ENCODE assay signal across 6 cellular contexts in genomic region chr2:65317351-65317750, GRCh38.
A peak's percentile ranks its signal among the peaks of the same experiment; 100 is the strongest.
DNase-seq lines count a peak whose midpoint lies in the region; ATAC-seq, FAIRE-seq and TF ChIP-seq lines count a peak whose summit lies in the region.
"Not testable (repeated sequence)": the region's sequence is repeated elsewhere in the genome, so short reads cannot be mapped to it uniquely, and the experiment has no call there.

No MANE protein-coding gene starts in this region.

- not testable (repeated sequence) for TF ChIP-seq POLR2A in HepG2 (IDR thresholded peaks at IDR 0.05; ENCODE audit: insufficient read depth in 1 of 2, low read depth in 2 of 2, low read length in 2 of 2); prostate gland (IDR thresholded peaks at IDR 0.05)

- H3K36me3 ChIP-seq in RWPE2 (ENCODE audit: low read depth) (peaks cover 44% of the 10 kb centered on the region), astrocyte (ENCODE audit: insufficient read depth, low read length) (peaks cover 21% of the 10 kb centered on the region), HepG2 (replicated peaks in 1 of 2; ENCODE audit: control insufficient read depth in 1 of 2, insufficient read depth in 2 of 2, low read length in 2 of 2) (peaks cover 38 to 85% of the 10 kb centered on the region in 2 experiments)
- H3K36me3 ChIP-seq in prostate gland, result not testable (repeated sequence)

- TF ChIP-seq CTCF in C4-2B (conservative IDR thresholded peaks at IDR 0.05); RWPE2 (IDR thresholded peaks at IDR 0.05; ENCODE audit: poor library complexity, severe bottlenecking); astrocyte (IDR thresholded peaks at IDR 0.05; ENCODE audit: insufficient read depth, low read depth, low read length); HepG2 (CRISPR knock-in tag; IDR thresholded peaks at IDR 0.05); prostate gland (IDR thresholded peaks at IDR 0.05): not testable (repeated sequence)

- peaks cover 43% of the 10 kb centered on the region for H3K36me3 Mint-ChIP-seq in astrocyte (ENCODE audit: low read depth, unreplicated experiment)

- ATAC-seq in RWPE2 (ENCODE audit: low read depth); HepG2: not testable (repeated sequence)

- not testable (repeated sequence) for TF ChIP-seq RAD21 in HepG2 (CRISPR knock-in tag; IDR thresholded peaks at IDR 0.05)

- peaks cover 28% of the 10 kb centered on the region for H3K79me2 ChIP-seq in astrocyte (ENCODE audit: insufficient read depth, low read length)
- not testable (repeated sequence) for H3K79me2 ChIP-seq in HepG2 (ENCODE audit: insufficient read depth, low read length)

- H3K9me3 ChIP-seq in RWPE2 (ENCODE audit: severe bottlenecking); astrocyte (ENCODE audit: insufficient read depth, low read depth, low read length); HepG2 (ENCODE audit: low read length); prostate gland: not testable (repeated sequence)

- not testable (repeated sequence) for H3K4me3 Mint-ChIP-seq in astrocyte (ENCODE audit: unreplicated experiment)

- CTCF ChIA-PET in HepG2 (lab: Yijun Ruan, JAX; ENCODE audit: low intra/inter-chr PET ratio, low total read pairs), result not testable (repeated sequence)

- H3K27ac Mint-ChIP-seq in astrocyte (ENCODE audit: unreplicated experiment), result peak overlapping the region; percentile 66

- peak overlapping the region; percentile 85 for H3K27ac ChIP-seq in C4-2B
- H3K27ac ChIP-seq in RWPE2 (ENCODE audit: poor library complexity, severe bottlenecking), result peak overlapping the region; percentile 98
- peak overlapping the region; percentile 2 for H3K27ac ChIP-seq in astrocyte (ENCODE audit: low read depth, low read length)
- peak overlapping the region; percentile 99 for H3K27ac ChIP-seq in epithelial cell of prostate
- not testable (repeated sequence) for H3K27ac ChIP-seq in HepG2 (ENCODE audit: extremely low read length, insufficient read depth, low read length)
- peak overlapping the region; percentile 68 to 70 for H3K27ac ChIP-seq in prostate gland

- not testable (repeated sequence) for FAIRE-seq in astrocyte (lab: Jason Lieb, UNC); HepG2 (lab: Jason Lieb, UNC)

- H3K27me3 Mint-ChIP-seq in astrocyte (ENCODE audit: low read depth, unreplicated experiment), result not testable (repeated sequence)

- POLR2A ChIA-PET in HepG2 (lab: Yijun Ruan, JAX), result not testable (repeated sequence)

- H3K9me3 Mint-ChIP-seq in astrocyte (ENCODE audit: unreplicated experiment), result not testable (repeated sequence)

- H2AFZ ChIP-seq in astrocyte (ENCODE audit: low read depth, low read length); HepG2 (ENCODE audit: low read length): not testable (repeated sequence)

- H3K4me1 ChIP-seq in RWPE2 (ENCODE audit: insufficient read depth, poor library complexity, severe bottlenecking) (peaks cover 48% of the 10 kb centered on the region), astrocyte (ENCODE audit: insufficient read depth, low read length) (peaks cover 34% of the 10 kb centered on the region), HepG2 (ENCODE audit: insufficient read depth, low read length) (peaks cover 19% of the 10 kb centered on the region)
- H3K4me1 ChIP-seq in prostate gland (replicated peaks), result not testable (repeated sequence)

- not testable (repeated sequence) for H3K4me3 ChIP-seq in RWPE2 (ENCODE audit: severe bottlenecking); astrocyte (ENCODE audit: insufficient read depth, low read depth, low read length); HepG2 (replicated peaks in 1 of 3; ENCODE audit: insufficient read depth in 1 of 3, low read depth in 2 of 3, low read length in 3 of 3); prostate gland

- BruUV-seq in HepG2 (replicated peaks; lab: Mats Ljungman, UMichigan), result not testable (repeated sequence)

- in situ Hi-C loops in HepG2 (cut with HindIII; ENCODE audit: extremely low pct_ligation_motif_present, low pct_unique_long_range_greater_than_20kb), result not testable (repeated sequence)

- not testable (repeated sequence) for H3K9ac ChIP-seq in astrocyte (ENCODE audit: low read length); HepG2 (ENCODE audit: insufficient read depth, low read depth, low read length)

- WGBS in HepG2 (ENCODE audit: low lambda C conversion rate), result over 99% methylated on average over 7 of the region's 7 CpGs
- 83% methylated on average over 7 of the region's 7 CpGs for WGBS in prostate gland

- not testable (repeated sequence) for H3K27me3 ChIP-seq in RWPE2 (ENCODE audit: insufficient read depth, poor library complexity, severe bottlenecking); astrocyte (ENCODE audit: insufficient read depth, low read length); HepG2 (ENCODE audit: control insufficient read depth in 1 of 2, insufficient read depth in 2 of 2, low read length in 2 of 2); prostate gland (replicated peaks; ENCODE audit: insufficient read depth)

- H3K4me2 ChIP-seq in astrocyte (ENCODE audit: low read length); HepG2 (ENCODE audit: low read depth, low read length): not testable (repeated sequence)

- intact Hi-C loops in HepG2 (cut with micrococcal nuclease; ENCODE audit: unreplicated experiment); prostate gland (cut with DNase I): not testable (repeated sequence)

- TF ChIP-seq EP300 in HepG2 (IDR thresholded peaks at IDR 0.05; ENCODE audit: low read depth in 2 of 2, low read length in 2 of 2); HepG2 (CRISPR knock-in tag; IDR thresholded peaks at IDR 0.05; ENCODE audit: borderline replicate concordance): not testable (repeated sequence)

- peaks cover 54% of the 10 kb centered on the region for H3K4me1 Mint-ChIP-seq in astrocyte (ENCODE audit: low read depth, unreplicated experiment)

- not testable (repeated sequence) for DNase-seq in RWPE2 (ENCODE audit: low spot score); astrocyte (ENCODE audit: low read depth); epithelial cell of prostate (ENCODE audit: low read depth, low spot score); HepG2 (ENCODE audit: low spot score); prostate gland (ENCODE audit: low spot score)

- H4K20me1 ChIP-seq in astrocyte (ENCODE audit: insufficient read depth, low read length), result peaks cover 11% of the 10 kb centered on the region
- H4K20me1 ChIP-seq in HepG2 (ENCODE audit: insufficient read depth, low read length), result not testable (repeated sequence)

TF ChIP-seq in HepG2, 621 proteins besides CTCF, POLR2A, EP300 and RAD21:
- TF ChIP-seq FOXP1 (IDR thresholded peaks at IDR 0.05), result peak; percentile 95
- not testable (repeated sequence) for TF ChIP-seq FOXP1 (CRISPR knock-in tag; IDR thresholded peaks at IDR 0.05)
TF ChIP-seq in HepG2: peak in this region for 1; not testable (repeated sequence) for 620.
